In the genomic region with DNA sequence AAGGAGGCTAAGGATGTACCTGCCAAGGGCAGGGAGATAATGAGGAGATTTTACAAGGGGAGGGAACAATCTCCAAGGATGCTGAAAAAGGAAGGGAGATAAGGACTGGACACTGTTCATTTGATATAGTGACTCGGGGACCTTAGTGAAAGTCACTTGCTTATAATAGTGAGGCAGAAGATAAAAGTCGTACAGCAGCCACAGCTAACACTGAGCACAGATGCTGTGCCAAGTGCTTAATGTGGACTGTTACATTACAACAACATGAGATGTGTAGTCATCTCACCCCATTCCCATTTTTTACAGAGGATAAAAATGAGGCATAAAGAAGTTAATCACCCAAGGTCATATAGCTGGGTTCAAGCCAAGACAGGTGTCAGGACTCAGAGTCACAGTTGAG, we compare ENCODE assay signal across 18 cellular contexts.
DNase-seq lines count a peak whose midpoint lies in the region; ATAC-seq and TF ChIP-seq lines count a peak whose summit lies in the region.
"Had no signal": no experiment of that assay in that cellular context is flagged by ENCODE, and none has a peak within 500 bp of the region (broad histone marks: within the 10 kb centered on the region; RNA-seq: fewer than 3 reads in every experiment).

No MANE protein-coding gene starts in this region.

- no peak for TF ChIP-seq POLR2A in right lobe of liver (IDR thresholded peaks at IDR 0.05)

- H3K27me3 ChIP-seq in right atrium auricular region = no peaks in the 10 kb centered on the region
- H3K27me3 ChIP-seq in Loucy (ENCODE audit: insufficient read depth, low read length, poor library complexity, severe bottlenecking) = no peaks in the 10 kb centered on the region
- H3K27me3 ChIP-seq in right lobe of liver = no peaks in the 10 kb centered on the region
- H3K27me3 ChIP-seq in brain microvascular endothelial cell (replicated peaks) = no peaks in the 10 kb centered on the region
- H3K27me3 ChIP-seq: BLaER1 had no signal

- in situ Hi-C loops in brain microvascular endothelial cell (cut with HindIII; ENCODE audit: low pct_ligation_motif_present, low sequenced_read_pairs) = no loop called here

- no peak overlapping the region for H2AFZ ChIP-seq in Loucy (ENCODE audit: low read length)

- peak overlapping the region; percentile 61 for H3K4me2 ChIP-seq in Loucy (ENCODE audit: low read depth, low read length, poor library complexity, severe bottlenecking)
- H3K4me2 ChIP-seq: BLaER1 had no signal

- no peaks in the 10 kb centered on the region for H4K20me1 ChIP-seq in Loucy (ENCODE audit: insufficient read depth, low read length, poor library complexity, severe bottlenecking)
- H4K20me1 ChIP-seq: BLaER1 had no signal

- peak overlapping the region; percentile 58 for H3K9ac ChIP-seq in Loucy (ENCODE audit: low read depth, low read length, poor library complexity, severe bottlenecking)
- H3K9ac ChIP-seq: BLaER1 had no signal

- H3K79me2 ChIP-seq in Loucy (ENCODE audit: insufficient read depth, low read length) = no peaks in the 10 kb centered on the region

- intact Hi-C loops in Right ventricle myocardium superior (cut with DNase I) (no loop called here), left cardiac atrium (cut with DNase I) (no loop called here), Right ventricle myocardium inferior (cut with DNase I) (no loop called here), right lobe of liver (cut with DNase I) (no loop called here)

- TF ChIP-seq CTCF in right atrium auricular region (IDR thresholded peaks at IDR 0.05) (no peak), Loucy (conservative IDR thresholded peaks at IDR 0.05; ENCODE audit: low read length) (no peak), right lobe of liver (IDR thresholded peaks at IDR 0.05) (no peak), brain microvascular endothelial cell (IDR thresholded peaks at IDR 0.05; ENCODE audit: low read depth, low read length, missing control alignments) (no peak)

- H3K4me3 ChIP-seq in right atrium auricular region (no peak overlapping the region), Loucy (ENCODE audit: low read length, poor library complexity, severe bottlenecking) (peak overlapping the region; percentile 46), right lobe of liver (no peak overlapping the region), brain microvascular endothelial cell (ENCODE audit: low read depth, low read length) (no peak overlapping the region)
- H3K4me3 ChIP-seq: BLaER1, HAP-1 had no signal

- H3K36me3 ChIP-seq in right atrium auricular region (no peaks in the 10 kb centered on the region), Loucy (ENCODE audit: insufficient read depth, low read length) (no peaks in the 10 kb centered on the region), right lobe of liver (no peaks in the 10 kb centered on the region), brain microvascular endothelial cell (replicated peaks) (no peaks in the 10 kb centered on the region)
- H3K36me3 ChIP-seq: BLaER1, HAP-1 had no signal

- ATAC-seq in Right ventricle myocardium superior (ENCODE audit: poor library complexity) = peak; percentile 41
- ATAC-seq in left cardiac atrium = peak; percentile 56 to 78
- no peak for ATAC-seq in Right ventricle myocardium inferior
- ATAC-seq in right lobe of liver = no peak
- ATAC-seq: CD8-positive, alpha-beta T cell had no signal

- WGBS in right lobe of liver (ENCODE audit: insufficient coverage, low coverage, low lambda C conversion rate, missing lambda C conversion rate) = 68% methylated on average over 2 of the region's 2 CpGs

- H3F3A ChIP-seq in Loucy (ENCODE audit: low read depth) = no peaks in the 10 kb centered on the region

- no peak for DNase-seq in Right ventricle myocardium superior
- no peak for DNase-seq in right atrium auricular region (ENCODE audit: low spot score)
- DNase-seq in left cardiac atrium = no peak
- DNase-seq in Right ventricle myocardium inferior (ENCODE audit: missing footprints) = no peak
- no peak for DNase-seq in right lobe of liver
- no peak for DNase-seq in brain microvascular endothelial cell
- DNase-seq: Caco-2; CD4-positive, CD25-positive, alpha-beta regulatory T cell; CD8-positive, alpha-beta T cell; DMS153; DND-41; GOT3; HFFc6 had no signal

- H3K27ac ChIP-seq in right atrium auricular region = no peak overlapping the region
- peak overlapping the region; percentile 6 to 91 (median 56) for H3K27ac ChIP-seq in right lobe of liver
- H3K27ac ChIP-seq in brain microvascular endothelial cell = no peak overlapping the region
- H3K27ac ChIP-seq: 22Rv1, BLaER1, C4-2B had no signal

- no peaks in the 10 kb centered on the region for H3K9me2 ChIP-seq in Loucy (replicated peaks; ENCODE audit: low read depth, low read length)

- H3K9me3 ChIP-seq in right atrium auricular region = no peaks in the 10 kb centered on the region
- H3K9me3 ChIP-seq in Loucy (ENCODE audit: insufficient read depth, low read depth, low read length) = no peaks in the 10 kb centered on the region
- H3K9me3 ChIP-seq in right lobe of liver = no peaks in the 10 kb centered on the region
- H3K9me3 ChIP-seq: BLaER1, Caco-2, HAP-1 had no signal

- peaks cover 0 to 5% of the 10 kb centered on the region in 2 donors for H3K4me1 ChIP-seq in right atrium auricular region
- peaks cover 87% of the 10 kb centered on the region for H3K4me1 ChIP-seq in Loucy (ENCODE audit: insufficient read depth, low read length, poor library complexity, severe bottlenecking)
- H3K4me1 ChIP-seq in right lobe of liver = peaks cover 0 to 65% (median 17%) of the 10 kb centered on the region in 4 donors
- H3K4me1 ChIP-seq: HAP-1 had no signal

Comparison
In these comparisons a context has a peak if more than half of its experiments do, and no peak if none do; other contexts are left out.
1. ATAC-seq: peak in Right ventricle myocardium superior (single experiment) and left cardiac atrium (2 of 2); none in Right ventricle myocardium inferior (single experiment) and right lobe of liver (0 of 4).
2. H3K27ac ChIP-seq: peak in right lobe of liver (3 of 3); none in right atrium auricular region (0 of 2) and brain microvascular endothelial cell (single experiment).